ENCODE assay signal across 9 cellular contexts in genomic region chr12:65881348-65881961, GRCh38. TPM values are rescaled to one million over a fixed set of nuclear protein-coding genes. Genes with fewer than 3 reads are reported as not detected.
DNase-seq lines count a peak whose midpoint lies in the region; ATAC-seq and TF ChIP-seq lines count a peak whose summit lies in the region.
"Had no signal": no experiment of that assay in that cellular context is flagged by ENCODE, and none has a peak within 500 bp of the region (broad histone marks: within the 10 kb centered on the region; RNA-seq: fewer than 3 reads in every experiment).

No MANE protein-coding gene starts in this region.

- CTCF ChIA-PET in activated CD4-positive, alpha-beta T cell treated with anti-CD3 and anti-CD28 coated beads, Interleukin-2, amount 10 ng/mL, durations not matched to agents 7 days and 5 days (lab: Charles Lee) = no interaction called here

- POLR2A ChIA-PET in activated CD4-positive, alpha-beta T cell treated with anti-CD3 and anti-CD28 coated beads, Interleukin-2, amount 10 ng/mL, durations not matched to agents 7 days and 5 days (lab: Charles Lee) = no interaction called here

- H3K9me3 Mint-ChIP-seq in nephron progenitor cell = no peaks in the 10 kb centered on the region
- H3K9me3 Mint-ChIP-seq in activated CD4-positive, alpha-beta T cell treated with anti-CD3 and anti-CD28 coated beads, Interleukin-2, amount 10 ng/mL, durations not matched to agents 7 days and 5 days = no peaks in the 10 kb centered on the region

- peak overlapping the region; percentile 4 for H3K4me3 Mint-ChIP-seq in nephron progenitor cell
- H3K4me3 Mint-ChIP-seq in activated CD4-positive, alpha-beta T cell treated with anti-CD3 and anti-CD28 coated beads, Interleukin-2, amount 10 ng/mL, durations not matched to agents 7 days and 5 days = no peak overlapping the region

- TF ChIP-seq CTCF in nephron progenitor cell (IDR thresholded peaks at IDR 0.05) = no peak

- DNase-seq in AG20443 (ENCODE audit: low spot score) = peak; percentile 67
- peak; percentile 55 for DNase-seq in NOMO-1 treated with DMSO at 0.1 percent for 48 hours (lab: John Stamatoyannopoulos, UW; ENCODE audit: unreplicated experiment)
- peak; percentile 91 for DNase-seq in fibroblast of peridontal ligament (ENCODE audit: extremely low read depth)
- no peak for DNase-seq in nephron progenitor cell
- DNase-seq in activated CD4-positive, alpha-beta T cell treated with anti-CD3 and anti-CD28 coated beads, Interleukin-2, amount 10 ng/mL, durations not matched to agents 7 days and 5 days = no peak
- no peak for DNase-seq in GM19240 (ENCODE audit: insufficient read length, low spot score)
- no peak for DNase-seq in HuH-7 (ENCODE audit: low spot score)
- DNase-seq: T-helper 2 cell had no signal

- peak overlapping the region; percentile 95 for H3K27ac Mint-ChIP-seq in nephron progenitor cell
- no peak overlapping the region for H3K27ac Mint-ChIP-seq in activated CD4-positive, alpha-beta T cell treated with anti-CD3 and anti-CD28 coated beads, Interleukin-2, amount 10 ng/mL, durations not matched to agents 7 days and 5 days

- peaks cover 75% of the 10 kb centered on the region for H3K4me1 Mint-ChIP-seq in nephron progenitor cell
- no peaks in the 10 kb centered on the region for H3K4me1 Mint-ChIP-seq in activated CD4-positive, alpha-beta T cell treated with anti-CD3 and anti-CD28 coated beads, Interleukin-2, amount 10 ng/mL, durations not matched to agents 7 days and 5 days

- peaks cover 66% of the 10 kb centered on the region for H3K36me3 Mint-ChIP-seq in nephron progenitor cell (ENCODE audit: low read depth)
- H3K36me3 Mint-ChIP-seq in activated CD4-positive, alpha-beta T cell treated with anti-CD3 and anti-CD28 coated beads, Interleukin-2, amount 10 ng/mL, durations not matched to agents 7 days and 5 days (ENCODE audit: low read depth) = no peaks in the 10 kb centered on the region

- ATAC-seq in HG03442 (IDR thresholded peaks at IDR 0.05; ENCODE audit: unreplicated experiment) = no peak

- H3K27me3 Mint-ChIP-seq in nephron progenitor cell (ENCODE audit: low read depth, poor library complexity) = no peaks in the 10 kb centered on the region
- peaks cover 46% of the 10 kb centered on the region for H3K27me3 Mint-ChIP-seq in activated CD4-positive, alpha-beta T cell treated with anti-CD3 and anti-CD28 coated beads, Interleukin-2, amount 10 ng/mL, durations not matched to agents 7 days and 5 days

RNA-seq across cellular contexts. Expression of gene HMGA2, which starts 57.2 kb away (rescaled TPM):
- total RNA-seq in activated CD4-positive, alpha-beta T cell treated with anti-CD3 and anti-CD28 coated beads, Interleukin-2, amount 10 ng/mL, durations not matched to agents 7 days and 5 days = not detected

Comparison
In these comparisons a context has a peak if more than half of its experiments do, and no peak if none do; other contexts are left out.
1. DNase-seq: peak in AG20443 (single experiment), NOMO-1 treated with DMSO at 0.1 percent for 48 hours (single experiment) and fibroblast of peridontal ligament (single experiment); none in nephron progenitor cell (single experiment), activated CD4-positive, alpha-beta T cell treated with anti-CD3 and anti-CD28 coated beads, Interleukin-2, amount 10 ng/mL, durations not matched to agents 7 days and 5 days (single experiment), GM19240 (single experiment) and HuH-7 (single experiment).